In genomic region chr20:51422912-51423667, GRCh38 we compare ENCODE assay signal across 1 cellular context.
TF ChIP-seq lines count a peak whose summit lies in the region.

No MANE protein-coding gene starts in this region.

TF ChIP-seq in SK-N-SH, 30 proteins besides CTCF, POLR2A, EP300 and RAD21 (continued from another document):
- TF ChIP-seq MAX (IDR thresholded peaks at IDR 0.05; ENCODE audit: low read depth) (no peak), ELF1 (IDR thresholded peaks at IDR 0.05) (no peak), TAF1 (IDR thresholded peaks at IDR 0.05; ENCODE audit: borderline replicate concordance, low read depth, low read length) (no peak), ZBTB33 (IDR thresholded peaks at IDR 0.05; ENCODE audit: borderline replicate concordance, low read depth) (no peak)
